Comparison of ENCODE assay signal across 8 cellular contexts in the genomic region with DNA sequence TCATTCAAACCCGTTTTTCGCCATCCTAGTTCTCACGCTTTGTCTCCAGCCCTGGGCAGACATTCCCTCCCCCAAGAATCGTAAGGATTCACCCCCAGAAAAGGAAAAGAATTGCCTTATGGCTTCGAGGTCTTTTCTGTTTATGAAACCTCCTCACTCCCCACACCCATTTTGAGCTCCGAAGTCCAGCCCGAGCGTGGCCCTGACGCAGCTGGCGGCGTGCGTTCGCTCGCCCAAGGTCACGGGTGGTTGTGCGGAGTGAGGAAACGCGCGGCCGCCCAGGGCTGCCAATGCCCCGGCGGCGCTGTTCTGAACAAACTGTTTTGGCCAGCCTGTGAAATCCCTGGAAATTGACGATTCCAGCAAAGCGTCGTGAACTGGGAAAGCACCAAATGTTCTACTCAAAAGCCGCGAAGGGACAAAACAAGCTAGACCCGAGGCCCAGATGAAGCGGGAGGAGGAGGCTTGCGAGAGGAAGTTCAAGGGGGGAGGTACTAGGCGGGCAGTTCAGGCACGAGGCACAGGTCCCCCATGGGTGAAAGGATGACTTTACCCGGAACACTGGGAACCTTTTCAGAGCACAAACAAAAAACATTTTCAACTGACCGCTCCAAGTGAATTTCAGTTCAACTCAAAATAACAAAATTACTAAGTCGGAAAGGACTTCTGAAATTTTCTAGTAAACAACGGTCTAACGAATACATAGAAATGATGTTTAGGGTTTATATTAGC. TPM values are rescaled to one million over a fixed set of nuclear protein-coding genes. Genes with fewer than 3 reads are reported as not detected.
DNase-seq lines count a peak whose midpoint lies in the region; ATAC-seq and TF ChIP-seq lines count a peak whose summit lies in the region.

No MANE protein-coding gene starts in this region.

- peaks cover 0 to 20% of the 10 kb centered on the region in 2 donors for H3K36me3 ChIP-seq in psoas muscle (ENCODE audit: insufficient read depth in 1 of 2, low read depth in 1 of 2)
- no peaks in the 10 kb centered on the region for H3K36me3 ChIP-seq in urinary bladder (ENCODE audit: insufficient read depth)

- TF ChIP-seq POLR2A in NB4 (IDR thresholded peaks at IDR 0.05; ENCODE audit: extremely low read depth, insufficient read length), result no peak

- peak overlapping the region; percentile 99 for H3K27ac ChIP-seq in psoas muscle
- H3K27ac ChIP-seq in urinary bladder (ENCODE audit: low read depth), result peak overlapping the region; percentile 98

- peaks cover 4% of the 10 kb centered on the region; the same call in 1 of the 2 replicates for H3K9me3 Mint-ChIP-seq in HFFc6

- peaks cover 7% of the 10 kb centered on the region for H3K27me3 Mint-ChIP-seq in HFFc6 (ENCODE audit: insufficient read depth)

- H3K9me3 ChIP-seq in psoas muscle, result no peaks in the 10 kb centered on the region

- in situ Hi-C loops in astrocyte of the cerebellum (cut with HindIII; ENCODE audit: low sequenced_read_pairs), result no loop called here

- WGBS in psoas muscle, 3 donors, result 1% methylated on average over 37 to 38 of the region's 38 CpGs
- WGBS in urinary bladder, result under 1% methylated on average over 38 of the region's 38 CpGs

- intact Hi-C loops in psoas muscle (cut with DNase I), result loop anchor here in 1 of 2 donors (2.0 to 5.0 kb wide), 3 partner anchors 162 to 221 kb away; no protein-coding TSS in a partner anchor

- H3K4me3 ChIP-seq in NB4 (ENCODE audit: low read depth, low read length) (peak overlapping the region; percentile 66), astrocyte of the cerebellum (ENCODE audit: low read depth, low read length) (peak overlapping the region; percentile 85), psoas muscle (peak overlapping the region; percentile 84), urinary bladder (ENCODE audit: low read depth, low read length) (peak overlapping the region; percentile 26)

- peak; percentile 73 for DNase-seq in GM10266 (ENCODE audit: extremely low spot score)
- DNase-seq in HFFc6, result peak; percentile 77
- peak; percentile 80 for DNase-seq in NB4 (ENCODE audit: low read depth)
- DNase-seq in T-helper 22 cell (ENCODE audit: low read depth), result peak; percentile 38
- DNase-seq in astrocyte of the cerebellum (ENCODE audit: low read depth), result peak; percentile 71
- DNase-seq in hepatic stellate cell (ENCODE audit: low spot score), result peak; percentile 69
- DNase-seq in psoas muscle, result peak; percentile 91 to 96

- H3K27me3 ChIP-seq in psoas muscle (ENCODE audit: insufficient read depth in 3 of 3, low read length in 2 of 3), result no peaks in the 10 kb centered on the region

- no peak for TF ChIP-seq CTCF in GM10266 (IDR thresholded peaks at IDR 0.05; ENCODE audit: control insufficient read depth, insufficient read depth, low read depth, missing control alignments)
- peak; percentile 49; the same call in 1 of the 2 replicates for TF ChIP-seq CTCF in HFFc6 (IDR thresholded peaks at IDR 0.05)
- TF ChIP-seq CTCF in NB4 (IDR thresholded peaks at IDR 0.05; ENCODE audit: low read depth, low read length), result no peak
- no peak for TF ChIP-seq CTCF in astrocyte of the cerebellum (IDR thresholded peaks at IDR 0.05; ENCODE audit: low read depth, low read length, missing control alignments)
- peak; percentile 10 for TF ChIP-seq CTCF in psoas muscle (IDR thresholded peaks at IDR 0.05)

- peak overlapping the region; percentile 100 for H3K27ac Mint-ChIP-seq in HFFc6

- H3K4me1 ChIP-seq in psoas muscle (peaks cover 6% of the 10 kb centered on the region), urinary bladder (ENCODE audit: insufficient read depth) (no peaks in the 10 kb centered on the region)

- peak; percentile 67 to 78 (median 76) for ATAC-seq in psoas muscle

- H3K36me3 Mint-ChIP-seq in HFFc6 (ENCODE audit: low read depth), result peaks cover 31% of the 10 kb centered on the region

- H3K4me3 Mint-ChIP-seq in HFFc6, result peak overlapping the region; percentile 93

- H3K4me1 Mint-ChIP-seq in HFFc6 (ENCODE audit: low read depth), result peaks cover 24% of the 10 kb centered on the region

RNA-seq across cellular contexts. Expression of gene ZFAND5, which starts 0.7 kb away (rescaled TPM):
- total RNA-seq in HFFc6 (2021; fragmentation: NEBNext Ultra II Directional; extraction: Animal tissue kit (Norgen Biotek cat#: 25700)), result 100 to 1,000 TPM; 230 to 373 (median 258) TPM
- total RNA-seq in psoas muscle, result 100 to 1,000 TPM; 466 to 795 (median 548) TPM
- polyA plus RNA-seq in psoas muscle, result 100 to 1,000 TPM in 2 of 3 donors, 10 to 100 TPM in 1; 77.7 to 951 (median 718) TPM
- total RNA-seq in urinary bladder, result 174 TPM
- 214 TPM for polyA plus RNA-seq in urinary bladder

Comparison
In these comparisons a context has a peak if more than half of its experiments do, and no peak if none do; other contexts are left out.
1. Peak in every context shown above with its lines: DNase-seq, ATAC-seq, H3K4me3 ChIP-seq and H3K27ac ChIP-seq.
2. DNase-seq: peak in every context shown above with its lines; median percentile 94 in psoas muscle; 80 in NB4; 77 in HFFc6; 73 in GM10266; 71 in astrocyte of the cerebellum; 69 in hepatic stellate cell; 38 in T-helper 22 cell.
3. CTCF ChIP-seq: peak in HFFc6 (single experiment) and psoas muscle (single experiment); none in GM10266 (single experiment), NB4 (single experiment) and astrocyte of the cerebellum (single experiment).
4. H3K4me3 ChIP-seq: peak in every context shown above with its lines; median percentile 85 in astrocyte of the cerebellum; 84 in psoas muscle; 66 in NB4; 26 in urinary bladder.